1 cellular context compared by ENCODE assay signal in genomic region chr1:156146006-156146748, GRCh38.
A peak's percentile ranks its signal among the peaks of the same experiment; 100 is the strongest.
TF ChIP-seq lines count a peak whose summit lies in the region.

No MANE protein-coding gene starts in this region.

TF ChIP-seq in GM12878, 131 proteins besides CTCF, POLR2A, EP300 and RAD21 (continued from another document):
- TF ChIP-seq RELB (IDR thresholded peaks at IDR 0.05; ENCODE audit: low read depth), result 0 out of 2 replicates have a peak, but pooled peaks have one; percentile 34
